8 cellular contexts compared by ENCODE assay signal in genomic region chr10:99621454-99622246, GRCh38. TPM values are rescaled to one million over a fixed set of nuclear protein-coding genes. Genes with fewer than 3 reads are reported as not detected.
DNase-seq lines count a peak whose midpoint lies in the region; ATAC-seq and TF ChIP-seq lines count a peak whose summit lies in the region.

No MANE protein-coding gene starts in this region.

- no peaks in the 10 kb centered on the region for H3K27me3 ChIP-seq in HUES48 (ENCODE audit: control insufficient read depth, insufficient read depth, low read length)
- no peaks in the 10 kb centered on the region for H3K27me3 ChIP-seq in iPS-18a (ENCODE audit: control insufficient read depth, insufficient read depth, low read length)

- H3K36me3 Mint-ChIP-seq in activated naive CD8-positive, alpha-beta T cell treated with anti-CD3 and anti-CD28 coated beads, Interleukin-2, amount 10 ng/mL, durations not matched to agents 7 days and 5 days, result peaks cover 11% of the 10 kb centered on the region
- H3K36me3 Mint-ChIP-seq in stimulated activated naive CD8-positive, alpha-beta T cell treated with anti-CD3 and anti-CD28 coated beads, Interleukin-15, Interleukin-2, amounts not matched to agents 100 ng/mL and 50 ng/mL, for 24 hours (ENCODE audit: low read depth), result peaks cover 23% of the 10 kb centered on the region

- peak overlapping the region; percentile 85 for H3K9ac ChIP-seq in HUES48 (ENCODE audit: low read depth, low read length)
- H3K9ac ChIP-seq in iPS-18a (ENCODE audit: low read length), result peak overlapping the region; percentile 84

- H3K36me3 ChIP-seq in HUES48 (ENCODE audit: control insufficient read depth, insufficient read depth, low read length) (no peaks in the 10 kb centered on the region), iPS-18a (ENCODE audit: control insufficient read depth, low read depth, low read length) (no peaks in the 10 kb centered on the region)

- peak overlapping the region; percentile 96 for H3K27ac Mint-ChIP-seq in activated naive CD8-positive, alpha-beta T cell treated with anti-CD3 and anti-CD28 coated beads, Interleukin-2, amount 10 ng/mL, durations not matched to agents 7 days and 5 days
- peak overlapping the region; percentile 97 for H3K27ac Mint-ChIP-seq in stimulated activated naive CD8-positive, alpha-beta T cell treated with anti-CD3 and anti-CD28 coated beads, Interleukin-15, Interleukin-2, amounts not matched to agents 100 ng/mL and 50 ng/mL, for 24 hours

- H3K4me1 ChIP-seq in HUES48 (ENCODE audit: control insufficient read depth, insufficient read depth, low read length) (peaks cover 25% of the 10 kb centered on the region), iPS-18a (ENCODE audit: control insufficient read depth, low read depth, low read length) (peaks cover 21% of the 10 kb centered on the region)

- H3K4me3 ChIP-seq in HUES48 (ENCODE audit: low read depth, low read length), result peak overlapping the region; percentile 86
- H3K4me3 ChIP-seq in iPS-18a (ENCODE audit: low read length), result peak overlapping the region; percentile 80

- peak; percentile 50 for DNase-seq in AG09319 (ENCODE audit: extremely low read depth, low read depth)
- no peak for DNase-seq in activated naive CD8-positive, alpha-beta T cell treated with anti-CD3 and anti-CD28 coated beads, Interleukin-2, amount 10 ng/mL, durations not matched to agents 7 days and 5 days
- no peak for DNase-seq in UCSD-AML1 (lab: John Stamatoyannopoulos, UW; ENCODE audit: unreplicated experiment)

- ATAC-seq in activated naive CD8-positive, alpha-beta T cell treated with anti-CD3 and anti-CD28 coated beads, Interleukin-2, amount 10 ng/mL, durations not matched to agents 7 days and 5 days (ENCODE audit: low read depth), result no peak
- ATAC-seq in GM19397 (IDR thresholded peaks at IDR 0.05; ENCODE audit: unreplicated experiment), result no peak
- no peak for ATAC-seq in HG03457 (IDR thresholded peaks at IDR 0.05; ENCODE audit: unreplicated experiment)

- peak overlapping the region; percentile 93 for H3K4me3 Mint-ChIP-seq in activated naive CD8-positive, alpha-beta T cell treated with anti-CD3 and anti-CD28 coated beads, Interleukin-2, amount 10 ng/mL, durations not matched to agents 7 days and 5 days
- peak overlapping the region; percentile 82 for H3K4me3 Mint-ChIP-seq in stimulated activated naive CD8-positive, alpha-beta T cell treated with anti-CD3 and anti-CD28 coated beads, Interleukin-15, Interleukin-2, amounts not matched to agents 100 ng/mL and 50 ng/mL, for 24 hours

- H3K27me3 Mint-ChIP-seq in activated naive CD8-positive, alpha-beta T cell treated with anti-CD3 and anti-CD28 coated beads, Interleukin-2, amount 10 ng/mL, durations not matched to agents 7 days and 5 days, result peaks cover 12% of the 10 kb centered on the region
- no peaks in the 10 kb centered on the region for H3K27me3 Mint-ChIP-seq in stimulated activated naive CD8-positive, alpha-beta T cell treated with anti-CD3 and anti-CD28 coated beads, Interleukin-15, Interleukin-2, amounts not matched to agents 100 ng/mL and 50 ng/mL, for 24 hours

- H3K9me3 ChIP-seq in HUES48 (ENCODE audit: control insufficient read depth, insufficient read depth, low read length) (no peaks in the 10 kb centered on the region), iPS-18a (ENCODE audit: control insufficient read depth, low read depth, low read length) (no peaks in the 10 kb centered on the region)

- TF ChIP-seq CTCF in AG09319 (IDR thresholded peaks at IDR 0.05; ENCODE audit: low read depth, low read length), result no peak

- POLR2A ChIA-PET in activated naive CD8-positive, alpha-beta T cell treated with anti-CD3 and anti-CD28 coated beads, Interleukin-2, amount 10 ng/mL, durations not matched to agents 7 days and 5 days (lab: Charles Lee), result interaction anchor here (1.3 to 3.9 kb wide), 4 partner anchors 38 to 191 kb away, joined by 3 to 22 read pairs (median 15); partner anchors contain the start of genes COX15, CUTC, ENTPD7 and GOT1

- H3K27ac ChIP-seq in HUES48 (ENCODE audit: low read depth, low read length) (peak overlapping the region; percentile 96), iPS-18a (ENCODE audit: low read length) (peak overlapping the region; percentile 59)

- no peaks in the 10 kb centered on the region for H3K9me3 Mint-ChIP-seq in activated naive CD8-positive, alpha-beta T cell treated with anti-CD3 and anti-CD28 coated beads, Interleukin-2, amount 10 ng/mL, durations not matched to agents 7 days and 5 days
- H3K9me3 Mint-ChIP-seq in stimulated activated naive CD8-positive, alpha-beta T cell treated with anti-CD3 and anti-CD28 coated beads, Interleukin-15, Interleukin-2, amounts not matched to agents 100 ng/mL and 50 ng/mL, for 24 hours, result no peaks in the 10 kb centered on the region

- H3K4me1 Mint-ChIP-seq in activated naive CD8-positive, alpha-beta T cell treated with anti-CD3 and anti-CD28 coated beads, Interleukin-2, amount 10 ng/mL, durations not matched to agents 7 days and 5 days, result peaks cover 29% of the 10 kb centered on the region
- peaks cover 42% of the 10 kb centered on the region for H3K4me1 Mint-ChIP-seq in stimulated activated naive CD8-positive, alpha-beta T cell treated with anti-CD3 and anti-CD28 coated beads, Interleukin-15, Interleukin-2, amounts not matched to agents 100 ng/mL and 50 ng/mL, for 24 hours (ENCODE audit: low read depth)

RNA-seq across cellular contexts. Expression of gene SLC25A28, which starts 1.4 kb away (rescaled TPM):
- 10 to 100 TPM; 77.2 to 84.7 TPM for total RNA-seq in activated naive CD8-positive, alpha-beta T cell treated with anti-CD3 and anti-CD28 coated beads, Interleukin-2, amount 10 ng/mL, durations not matched to agents 7 days and 5 days

RNA-seq across cellular contexts. Expression of gene ENTPD7, which starts 37.7 kb away (rescaled TPM):
- total RNA-seq in activated naive CD8-positive, alpha-beta T cell treated with anti-CD3 and anti-CD28 coated beads, Interleukin-2, amount 10 ng/mL, durations not matched to agents 7 days and 5 days, result 1 to 10 TPM; 3.3 to 3.5 TPM
